In genomic region chr16:71461686-71462648, GRCh38 we compare ENCODE assay signal across 8 cellular contexts. TPM values are rescaled to one million over a fixed set of nuclear protein-coding genes. Genes with fewer than 3 reads are reported as not detected.
DNase-seq lines count a peak whose midpoint lies in the region; ATAC-seq and TF ChIP-seq lines count a peak whose summit lies in the region.

TSS of gene ZNF23 (minus strand) at chr16:71462247. CDS start at chr16:71456796, 5,451 bp downstream.

- peak within 1 kb of the TSS; percentile 93 for H3K27ac ChIP-seq in CD8-positive, alpha-beta T cell (ENCODE audit: low read depth, low read length)

- H3K4me1 Mint-ChIP-seq in CD8-positive, alpha-beta T cell (ENCODE audit: low read depth): peaks cover 32% of the 10 kb centered on the region
- H3K4me1 Mint-ChIP-seq in mesothelial cell of epicardium: peaks cover 27% of the 10 kb centered on the region

- no peaks in the 10 kb centered on the region for H3K9me3 Mint-ChIP-seq in CD8-positive, alpha-beta T cell
- no peaks in the 10 kb centered on the region for H3K9me3 Mint-ChIP-seq in mesothelial cell of epicardium

- peak within 1 kb of the TSS; percentile 100 for H3K4me3 ChIP-seq in CD8-positive, alpha-beta T cell (ENCODE audit: low read depth, low read length)

- peak; percentile 55 to 88 (median 74) for DNase-seq in CD8-positive, alpha-beta T cell
- peak; percentile 64 to 73 for DNase-seq in NOMO-1 (lab: John Stamatoyannopoulos, UW; ENCODE audit: unreplicated experiment in 2 of 2)
- DNase-seq in activated CD8-positive, alpha-beta memory T cell treated with anti-CD3 and anti-CD28 coated beads, Interleukin-2, amount 50 U/mL, for 4 hours: peak; percentile 80
- peak; percentile 48 to 78 for DNase-seq in mesothelial cell of epicardium (ENCODE audit: low spot score in 2 of 2, unreplicated experiment in 2 of 2)
- peak; percentile 38 to 55 for DNase-seq in stimulated activated CD8-positive, alpha-beta memory T cell treated with anti-CD3 and anti-CD28 coated beads, Interleukin-15, amount 100 ng/mL, for 4 hours (ENCODE audit: low read depth in 2 of 2)

- in situ Hi-C loops in endometrial microvascular endothelial cells (cut with HindIII; ENCODE audit: inconsistent ontology term, low pct_unique_long_range_greater_than_20kb, low sequenced_read_pairs): no loop called here

- H3K36me3 Mint-ChIP-seq in CD8-positive, alpha-beta T cell: peaks cover 8% of the 10 kb centered on the region
- no peaks in the 10 kb centered on the region for H3K36me3 Mint-ChIP-seq in mesothelial cell of epicardium

- POLR2A ChIA-PET in CD8-positive, alpha-beta T cell (lab: Charles Lee): interaction anchor here (0.7 to 2.0 kb wide), 5 partner anchors 20 to 36 kb away, joined by 3 to 10 read pairs (median 5); no protein-coding TSS in a partner anchor

- H3K27me3 ChIP-seq in CD8-positive, alpha-beta T cell (ENCODE audit: insufficient read depth, low read length): no peaks in the 10 kb centered on the region

- no peaks in the 10 kb centered on the region for H3K36me3 ChIP-seq in CD8-positive, alpha-beta T cell (ENCODE audit: insufficient read depth, low read length)

- no peaks in the 10 kb centered on the region for H3K9me3 ChIP-seq in CD8-positive, alpha-beta T cell (ENCODE audit: low read length)

- H3K27ac Mint-ChIP-seq in CD8-positive, alpha-beta T cell: peak within 1 kb of the TSS; percentile 96
- H3K27ac Mint-ChIP-seq in mesothelial cell of epicardium: peak within 1 kb of the TSS; percentile 87

- H3K27me3 Mint-ChIP-seq in CD8-positive, alpha-beta T cell (ENCODE audit: low read depth): no peaks in the 10 kb centered on the region
- H3K27me3 Mint-ChIP-seq in mesothelial cell of epicardium (ENCODE audit: low read depth): no peaks in the 10 kb centered on the region

- CTCF ChIA-PET in CD8-positive, alpha-beta T cell (lab: Charles Lee): interaction anchor here (1.0 to 2.6 kb wide), 5 partner anchors 22 to 149 kb away, joined by 3 to 13 read pairs (median 8); no protein-coding TSS in a partner anchor

- peak; percentile 29 for TF ChIP-seq CTCF in CD8-positive, alpha-beta T cell (IDR thresholded peaks at IDR 0.05)
- no peak for TF ChIP-seq CTCF in mesothelial cell of epicardium (IDR thresholded peaks at IDR 0.05; ENCODE audit: unreplicated experiment)

- ATAC-seq in CD8-positive, alpha-beta T cell: peak; percentile 95
- ATAC-seq in GM19351 (IDR thresholded peaks at IDR 0.05; ENCODE audit: unreplicated experiment): peak; percentile 99
- ATAC-seq in HG03520 (IDR thresholded peaks at IDR 0.05; ENCODE audit: unreplicated experiment): peak; percentile 96

- H3K4me1 ChIP-seq in CD8-positive, alpha-beta T cell (ENCODE audit: insufficient read depth, low read length): peaks cover 19% of the 10 kb centered on the region

- peak within 1 kb of the TSS; percentile 96 for H3K4me3 Mint-ChIP-seq in CD8-positive, alpha-beta T cell
- H3K4me3 Mint-ChIP-seq in mesothelial cell of epicardium: peak within 1 kb of the TSS; percentile 90

- intact Hi-C loops in CD8-positive, alpha-beta T cell (cut with DNase I, micrococcal nuclease): loop anchor here (1.0 to 5.0 kb wide), 4 partner anchors 22 to 547 kb away; partner anchors contain the start of gene DHODH (in 1 of the 2)

RNA-seq across cellular contexts. Expression of gene ZNF23, which starts in this region (rescaled TPM):
- 1 to 10 TPM; 8.0 to 8.5 TPM for total RNA-seq in CD8-positive, alpha-beta T cell
- total RNA-seq in endometrial microvascular endothelial cells (ENCODE audit: inconsistent ontology term) (17.1 TPM), mesothelial cell of epicardium (12.3 to 16.4 TPM (median 12.8 TPM) in 3 replicates)

Comparison
In these comparisons a context has a peak if more than half of its experiments do, and no peak if none do; other contexts are left out.
1. Peak in every context shown above with its lines: DNase-seq, ATAC-seq, H3K4me3 ChIP-seq and H3K27ac ChIP-seq.